10 cellular contexts compared by ENCODE assay signal in genomic region chrX:50920132-50920531, GRCh38. TPM values are rescaled to one million over a fixed set of nuclear protein-coding genes. Genes with fewer than 3 reads are reported as not detected.
DNase-seq lines count a peak whose midpoint lies in the region; ATAC-seq, FAIRE-seq and TF ChIP-seq lines count a peak whose summit lies in the region.
"Had no signal": no experiment of that assay in that cellular context is flagged by ENCODE, and none has a peak within 500 bp of the region (broad histone marks: within the 10 kb centered on the region; RNA-seq: fewer than 3 reads in every experiment).

No MANE protein-coding gene starts in this region.

- intact Hi-C loops in heart right ventricle (cut with DNase I) (no loop called here), Right ventricle myocardium superior (cut with DNase I) (no loop called here), kidney (cut with DNase I) (no loop called here), upper lobe of right lung (cut with DNase I) (no loop called here)

- H3K4me3 ChIP-seq in heart right ventricle (no peak overlapping the region), astrocyte of the spinal cord (ENCODE audit: low read depth, low read length) (no peak overlapping the region), kidney (ENCODE audit: low read length in 2 of 2) (no peak overlapping the region), upper lobe of right lung (no peak overlapping the region)
- H3K4me3 ChIP-seq: SK-N-MC had no signal

- DNase-seq in heart right ventricle (no peak), Right ventricle myocardium superior (no peak), astrocyte of the spinal cord (ENCODE audit: low read depth, low spot score) (peak; percentile 10), kidney (no peak), upper lobe of right lung (no peak), WTC11 (ENCODE audit: low spot score) (no peak)
- no peak for DNase-seq in activated CD4-positive, alpha-beta T cell treated with anti-CD3 and anti-CD28 coated beads, Interleukin-2, amount 50 U/mL, for 4 hours
- DNase-seq: CD8-positive, alpha-beta T cell had no signal

- H3K9me3 ChIP-seq in heart right ventricle (no peaks in the 10 kb centered on the region), kidney (ENCODE audit: control insufficient read depth in 1 of 2, low read length in 2 of 2) (no peaks in the 10 kb centered on the region), upper lobe of right lung (no peaks in the 10 kb centered on the region)

- TF ChIP-seq CTCF in heart right ventricle (IDR thresholded peaks at IDR 0.05): peak in 7 of 9 donors; percentile 25 to 49 (median 39)
- TF ChIP-seq CTCF in astrocyte of the spinal cord (IDR thresholded peaks at IDR 0.05; ENCODE audit: low read depth, low read length): peak; percentile 43
- TF ChIP-seq CTCF in kidney (IDR thresholded peaks at IDR 0.05; ENCODE audit: borderline replicate concordance, extremely low read depth, insufficient read depth): peak; percentile 34
- peak; percentile 41 for TF ChIP-seq CTCF in upper lobe of right lung (IDR thresholded peaks at IDR 0.05)
- no peak for TF ChIP-seq CTCF in WTC11 (IDR thresholded peaks at IDR 0.05)

- no peak overlapping the region for H3K9ac ChIP-seq in kidney (ENCODE audit: low read length in 2 of 2)

- POLR2A ChIA-PET in WTC11 (lab: Charles Lee): no interaction called here

- no peaks in the 10 kb centered on the region for H3K36me3 ChIP-seq in heart right ventricle
- H3K36me3 ChIP-seq in kidney (ENCODE audit: control insufficient read depth in 1 of 2, insufficient read depth in 2 of 2, low read length in 2 of 2): no peaks in the 10 kb centered on the region
- H3K36me3 ChIP-seq in upper lobe of right lung: no peaks in the 10 kb centered on the region

- H3K27me3 ChIP-seq in heart right ventricle: peaks cover 0 to 34% (median 0%) of the 10 kb centered on the region in 7 donors
- H3K27me3 ChIP-seq in upper lobe of right lung: no peaks in the 10 kb centered on the region

- no peak overlapping the region for H3K4me3 Mint-ChIP-seq in WTC11
- H3K4me3 Mint-ChIP-seq: CD8-positive, alpha-beta T cell had no signal

- peaks cover 6% of the 10 kb centered on the region; the same call in 1 of the 2 replicates for H3K9me3 Mint-ChIP-seq in WTC11
- H3K9me3 Mint-ChIP-seq: CD8-positive, alpha-beta T cell had no signal

- FAIRE-seq in kidney (lab: Jason Lieb, UNC): peak; percentile 91

- H3K36me3 Mint-ChIP-seq in WTC11: no peaks in the 10 kb centered on the region
- H3K36me3 Mint-ChIP-seq: CD8-positive, alpha-beta T cell had no signal

- in situ Hi-C loops in astrocyte of the spinal cord (cut with HindIII; ENCODE audit: low sequenced_read_pairs): no loop called here

- H3K27ac ChIP-seq in heart right ventricle: no peak overlapping the region
- H3K27ac ChIP-seq in kidney (ENCODE audit: low read depth in 2 of 2, low read length in 2 of 2): no peak overlapping the region
- no peak overlapping the region for H3K27ac ChIP-seq in upper lobe of right lung
- H3K27ac ChIP-seq: SK-N-MC had no signal

- CTCF ChIA-PET in WTC11 (lab: Charles Lee): no interaction called here

- no peaks in the 10 kb centered on the region for H3K4me1 ChIP-seq in heart right ventricle
- no peaks in the 10 kb centered on the region for H3K4me1 ChIP-seq in kidney (ENCODE audit: control insufficient read depth in 1 of 2, insufficient read depth in 1 of 2, low read depth in 1 of 2, low read length in 2 of 2)
- no peaks in the 10 kb centered on the region for H3K4me1 ChIP-seq in upper lobe of right lung

- no peaks in the 10 kb centered on the region for H3K27me3 Mint-ChIP-seq in WTC11 (ENCODE audit: low read depth)

- ATAC-seq in heart right ventricle (no peak), Right ventricle myocardium superior (ENCODE audit: poor library complexity) (no peak), upper lobe of right lung (no peak), WTC11 (no peak), GM18519 (IDR thresholded peaks at IDR 0.05; ENCODE audit: low FRiP score, unreplicated experiment) (no peak)
- ATAC-seq: CD8-positive, alpha-beta T cell had no signal

- H3K27ac Mint-ChIP-seq in WTC11: no peak overlapping the region
- H3K27ac Mint-ChIP-seq: CD8-positive, alpha-beta T cell had no signal

- H3K4me1 Mint-ChIP-seq in WTC11: no peaks in the 10 kb centered on the region

TF ChIP-seq in WTC11, 78 proteins besides CTCF, POLR2A, EP300 and RAD21:
- TF ChIP-seq ATF3 (CRISPR knock-in tag; conservative IDR thresholded peaks at IDR 0.05) (no peak), AR (CRISPR knock-in tag; IDR thresholded peaks at IDR 0.05) (no peak), PREB (CRISPR knock-in tag; IDR thresholded peaks at IDR 0.05; ENCODE audit: borderline replicate concordance) (no peak), JAZF1 (CRISPR knock-in tag; IDR thresholded peaks at IDR 0.05) (no peak), USF1 (CRISPR knock-in tag; IDR thresholded peaks at IDR 0.05) (no peak), SMAD3 (CRISPR knock-in tag; IDR thresholded peaks at IDR 0.05; ENCODE audit: borderline replicate concordance) (no peak), SOX15 (CRISPR knock-in tag; IDR thresholded peaks at IDR 0.05) (no peak), TEAD1 (CRISPR knock-in tag; IDR thresholded peaks at IDR 0.05) (no peak), ZMAT4 (CRISPR knock-in tag; IDR thresholded peaks at IDR 0.05) (no peak), GABPB1 (CRISPR knock-in tag; IDR thresholded peaks at IDR 0.05) (no peak)

RNA-seq across cellular contexts. Expression of gene BMP15, which starts 9.6 kb away (rescaled TPM):
- total RNA-seq in heart right ventricle: not detected
- polyA plus RNA-seq in heart right ventricle: not detected
- total RNA-seq in Right ventricle myocardium superior: not detected
- total RNA-seq in kidney: not detected
- polyA plus RNA-seq in kidney (ENCODE audit: insufficient read depth, low read depth, low replicate concordance): not detected
- total RNA-seq in upper lobe of right lung: not detected
- not detected in 3 replicates for total RNA-seq in WTC11 (2021)
- total RNA-seq: CD8-positive, alpha-beta T cell had no signal
